ENCODE assay signal across 8 cellular contexts in genomic region chr18:48953096-48953706, GRCh38. TPM values are rescaled to one million over a fixed set of nuclear protein-coding genes. Genes with fewer than 3 reads are reported as not detected.
DNase-seq lines count a peak whose midpoint lies in the region; ATAC-seq and TF ChIP-seq lines count a peak whose summit lies in the region.

No MANE protein-coding gene starts in this region.

- no peak for TF ChIP-seq CTCF in 22Rv1 (IDR thresholded peaks at IDR 0.05)
- TF ChIP-seq CTCF in HFF-Myc (IDR thresholded peaks at IDR 0.05; ENCODE audit: low read depth, low read length, missing control alignments) = no peak
- TF ChIP-seq CTCF in mammary epithelial cell (conservative IDR thresholded peaks at IDR 0.05 in 1 of 2, IDR thresholded peaks at IDR 0.05 in 1 of 2; ENCODE audit: extremely low read depth in 1 of 2, insufficient read depth in 1 of 2, low read depth in 1 of 2, low read length in 2 of 2) = no peak

- peaks cover 35% of the 10 kb centered on the region for H3K79me2 ChIP-seq in mammary epithelial cell (ENCODE audit: insufficient read depth, low read length)

- TSS peak; percentile 11 for BruUV-seq in mammary epithelial cell (replicated peaks; lab: Mats Ljungman, UMichigan)

- 60% methylated on average over 20 of the region's 20 CpGs for WGBS in mammary epithelial cell (ENCODE audit: low coverage, missing lambda C conversion rate)

- H3K27ac ChIP-seq in 22Rv1 (peak overlapping the region; percentile 94), mammary epithelial cell (ENCODE audit: insufficient read depth, low read depth, low read length) (peak overlapping the region; percentile 92)

- in situ Hi-C loops in mammary epithelial cell (cut with MboI; ENCODE audit: low sequenced_read_pairs in 2 of 2) = loop anchor here in 1 of 2 donors (10.0 kb wide), 1 partner anchor 92 kb away; no protein-coding TSS in a partner anchor

- CTCF ChIA-PET in mammary epithelial cell (lab: Charles Lee; ENCODE audit: low non-redundant PET) = no interaction called here

- H3K4me1 ChIP-seq in mammary epithelial cell (ENCODE audit: insufficient read depth, low read length) = peaks cover 37% of the 10 kb centered on the region
- peaks cover 28% of the 10 kb centered on the region for H3K4me1 ChIP-seq in mononuclear cell (ENCODE audit: insufficient read depth, low read length)

- no peaks in the 10 kb centered on the region for H3K9me3 ChIP-seq in mammary epithelial cell (replicated peaks; ENCODE audit: insufficient read depth, low read length)
- H3K9me3 ChIP-seq in mononuclear cell (ENCODE audit: low read depth, low read length) = no peaks in the 10 kb centered on the region

- peak overlapping the region; percentile 97 for H3K4me2 ChIP-seq in mammary epithelial cell (ENCODE audit: insufficient read depth, low read depth, low read length)

- DNase-seq in HFF-Myc (ENCODE audit: extremely low read depth, low read depth) (no peak), mammary epithelial cell (no peak), inferior parietal cortex (ENCODE audit: extremely low spot score) (no peak), hypothalamus (lab: John Stamatoyannopoulos, UW) (no peak)
- DNase-seq in activated CD4-positive, CD25-positive, alpha-beta regulatory T cell (lab: John Stamatoyannopoulos, UW) = no peak

- H2AFZ ChIP-seq in mammary epithelial cell (ENCODE audit: low read depth, low read length) = peak overlapping the region; percentile 92

- H3K27me3 ChIP-seq in mammary epithelial cell (ENCODE audit: insufficient read depth, low read length) (no peaks in the 10 kb centered on the region), mononuclear cell (ENCODE audit: insufficient read depth, low read length) (no peaks in the 10 kb centered on the region)

- H3K9ac ChIP-seq in mammary epithelial cell (ENCODE audit: insufficient read depth, low read length) = peak overlapping the region; percentile 90

- H4K20me1 ChIP-seq in mammary epithelial cell (ENCODE audit: insufficient read depth, low read length) = no peaks in the 10 kb centered on the region

- no peaks in the 10 kb centered on the region for H3K36me3 ChIP-seq in mammary epithelial cell (ENCODE audit: insufficient read depth, low read length)

- peak overlapping the region; percentile 51 for H3K4me3 ChIP-seq in HFF-Myc (replicated peaks; ENCODE audit: low read depth, low read length)
- H3K4me3 ChIP-seq in mammary epithelial cell (replicated peaks in 1 of 3; ENCODE audit: insufficient read depth in 1 of 3, low read depth in 2 of 3, low read length in 3 of 3) = peak overlapping the region; percentile 53 to 73 (median 60)
- peak overlapping the region; percentile 57 for H3K4me3 ChIP-seq in mononuclear cell (ENCODE audit: low read length)

- intact Hi-C loops in mammary epithelial cell (cut with micrococcal nuclease) = no loop called here

- ATAC-seq in HG02970 (IDR thresholded peaks at IDR 0.05; ENCODE audit: low FRiP score, unreplicated experiment) = no peak

- dilution Hi-C loops in mammary epithelial cell (cut with HindIII; ENCODE audit: low sequenced_read_pairs) = no loop called here

RNA-seq across cellular contexts. Expression of gene SMAD7, which starts 2.4 kb away (rescaled TPM):
- total RNA-seq in mammary epithelial cell (10 to 100 TPM; 15.7 to 20.0 TPM), mononuclear cell (89.7 TPM)
- polyA plus RNA-seq in mammary epithelial cell = 8.2 TPM
- polyA minus RNA-seq in mammary epithelial cell = 53.8 TPM
